ENCODE assay signal across 8 cellular contexts in the genomic region with DNA sequence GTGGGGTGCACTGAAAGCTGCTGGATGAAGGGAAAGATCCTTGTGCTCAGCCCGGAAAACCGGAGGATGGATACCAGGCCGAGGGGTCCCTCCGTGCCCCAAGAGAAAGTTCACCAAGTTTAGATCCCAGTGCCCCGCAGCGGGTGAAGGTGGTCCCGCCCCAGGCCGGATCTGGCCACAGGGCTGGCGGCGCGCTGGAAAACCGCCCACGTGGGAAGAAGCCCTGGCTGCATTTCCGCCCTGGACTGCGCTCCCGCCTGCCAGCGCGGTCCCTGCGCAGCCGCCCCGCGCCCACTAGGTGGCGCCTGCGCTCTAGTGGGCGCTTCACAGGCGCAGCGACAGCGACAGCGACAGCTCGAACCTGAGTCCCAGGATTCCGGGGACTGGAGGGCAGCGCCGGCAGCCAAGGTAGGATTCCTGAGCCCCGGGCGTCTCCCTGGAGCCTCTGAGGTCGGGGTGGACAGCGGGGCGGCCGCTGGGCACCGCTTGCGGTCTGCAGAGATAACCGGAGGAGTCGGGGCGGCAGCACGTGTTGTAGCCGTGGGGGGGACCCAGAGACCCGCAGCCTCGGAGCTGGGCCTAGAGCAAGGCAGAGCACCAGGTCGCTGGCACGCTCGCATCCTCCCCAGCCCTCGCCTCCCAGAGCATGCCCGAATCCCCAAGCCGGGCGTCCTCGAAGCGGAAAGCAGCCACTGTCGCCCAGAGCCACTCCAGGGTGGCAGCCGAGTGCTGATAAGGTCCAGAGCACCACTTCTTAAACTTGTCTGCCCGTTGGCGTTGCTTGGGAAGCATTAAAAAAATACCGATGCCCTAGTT. TPM values are rescaled to one million over a fixed set of nuclear protein-coding genes. Genes with fewer than 3 reads are reported as not detected.
A peak's percentile ranks its signal among the peaks of the same experiment; 100 is the strongest.
DNase-seq lines count a peak whose midpoint lies in the region; ATAC-seq and TF ChIP-seq lines count a peak whose summit lies in the region.

A gene with protein sequence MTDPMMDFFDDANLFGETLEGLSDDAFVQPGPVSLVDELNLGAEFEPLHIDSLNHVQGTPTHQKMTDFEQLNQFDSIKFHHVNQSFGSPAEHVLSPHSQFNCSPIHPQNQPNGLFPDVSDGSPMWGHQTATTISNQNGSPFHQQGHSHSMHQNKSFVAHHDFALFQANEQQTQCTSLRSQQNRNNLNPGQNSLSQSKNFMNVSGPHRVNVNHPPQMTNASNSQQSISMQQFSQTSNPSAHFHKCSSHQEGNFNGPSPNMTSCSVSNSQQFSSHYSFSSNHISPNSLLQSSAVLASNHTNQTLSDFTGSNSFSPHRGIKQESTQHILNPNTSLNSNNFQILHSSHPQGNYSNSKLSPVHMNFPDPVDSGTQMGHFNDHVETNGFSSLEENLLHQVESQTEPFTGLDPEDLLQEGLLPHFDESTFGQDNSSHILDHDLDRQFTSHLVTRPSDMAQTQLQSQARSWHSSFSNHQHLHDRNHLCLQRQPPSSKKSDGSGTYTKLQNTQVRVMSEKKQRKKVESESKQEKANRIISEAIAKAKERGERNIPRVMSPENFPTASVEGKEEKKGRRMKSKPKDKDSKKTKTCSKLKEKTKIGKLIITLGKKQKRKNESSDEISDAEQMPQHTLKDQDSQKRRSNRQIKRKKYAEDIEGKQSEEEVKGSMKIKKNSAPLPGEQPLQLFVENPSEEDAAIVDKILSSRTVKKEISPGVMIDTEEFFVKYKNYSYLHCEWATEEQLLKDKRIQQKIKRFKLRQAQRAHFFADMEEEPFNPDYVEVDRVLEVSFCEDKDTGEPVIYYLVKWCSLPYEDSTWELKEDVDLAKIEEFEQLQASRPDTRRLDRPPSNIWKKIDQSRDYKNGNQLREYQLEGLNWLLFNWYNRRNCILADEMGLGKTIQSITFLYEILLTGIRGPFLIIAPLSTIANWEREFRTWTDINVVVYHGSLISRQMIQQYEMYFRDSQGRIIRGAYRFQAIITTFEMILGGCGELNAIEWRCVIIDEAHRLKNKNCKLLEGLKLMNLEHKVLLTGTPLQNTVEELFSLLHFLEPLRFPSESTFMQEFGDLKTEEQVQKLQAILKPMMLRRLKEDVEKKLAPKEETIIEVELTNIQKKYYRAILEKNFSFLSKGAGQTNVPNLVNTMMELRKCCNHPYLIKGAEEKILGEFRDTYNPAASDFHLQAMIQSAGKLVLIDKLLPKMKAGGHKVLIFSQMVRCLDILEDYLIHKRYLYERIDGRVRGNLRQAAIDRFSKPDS (N-terminal part only) (plus strand): TSS at position 322 of the 816 bp plus-strand sequence. CDS start 101,099 bp downstream, outside the sequence.

- CTCF ChIA-PET in activated B cell treated with CpG ODN at 0.5 μM for 24 hours (lab: Charles Lee), result interaction anchor here (0.7 to 3.9 kb wide), 40 partner anchors 9 to 455 kb away, joined by 3 to 95 read pairs (median 5); partner anchors contain the start of gene RBL2

- H3K27ac Mint-ChIP-seq in activated B cell treated with CpG ODN at 0.5 μM for 24 hours, result peak within 1 kb of the TSS; percentile 85

- ATAC-seq in GM18907 (IDR thresholded peaks at IDR 0.05; ENCODE audit: unreplicated experiment) (peak; percentile 82), HG03175 (IDR thresholded peaks at IDR 0.05; ENCODE audit: unreplicated experiment) (peak; percentile 86), activated B cell treated with CpG ODN at 0.5 μM for 24 hours (ENCODE audit: low read depth) (peak; percentile 89)

- no peaks in the 10 kb centered on the region for H3K27me3 Mint-ChIP-seq in activated B cell treated with CpG ODN at 0.5 μM for 24 hours

- POLR2A ChIA-PET in activated B cell treated with CpG ODN at 0.5 μM for 24 hours (lab: Charles Lee), result interaction anchor here (0.6 to 2.5 kb wide), 18 partner anchors 8 to 464 kb away, joined by 3 to 25 read pairs (median 3); no protein-coding TSS in a partner anchor

- intact Hi-C loops in activated B cell treated with CpG ODN at 0.5 μM for 24 hours (cut with micrococcal nuclease), result loop anchor here (1.0 to 2.0 kb wide), 8 partner anchors 7 to 380 kb away; partner anchors contain the start of gene RBL2

- peak; percentile 91 for DNase-seq in AG08396 (ENCODE audit: low spot score)
- DNase-seq in NCI-H2227 treated with DMSO at 0.1 percent for 48 hours (lab: John Stamatoyannopoulos, UW), result peak; percentile 82
- DNase-seq in activated B cell treated with CpG ODN at 0.5 μM for 24 hours, result peak; percentile 83
- peak; percentile 84 to 91 for DNase-seq in cardiac fibroblast (ENCODE audit: low read depth in 2 of 2)
- DNase-seq in inferior parietal cortex (ENCODE audit: extremely low spot score), result peak; percentile 89
- DNase-seq in stimulated activated CD4-positive, alpha-beta T cell treated with anti-CD3 and anti-CD28 coated beads, Interleukin-12 subunit alpha, Interleukin-12 subunit beta, amount 100 ng/mL, for 24 hours (ENCODE audit: low read depth in 2 of 2), result peak; percentile 54 to 57

- H3K4me1 Mint-ChIP-seq in activated B cell treated with CpG ODN at 0.5 μM for 24 hours, result peaks cover 46% of the 10 kb centered on the region

- TF ChIP-seq CTCF in activated B cell treated with CpG ODN at 0.5 μM for 24 hours (IDR thresholded peaks at IDR 0.05) (peak; percentile 97), cardiac fibroblast (IDR thresholded peaks at IDR 0.05; ENCODE audit: low read depth, low read length) (peak; percentile 86)

- H3K9me3 Mint-ChIP-seq in activated B cell treated with CpG ODN at 0.5 μM for 24 hours, result no peaks in the 10 kb centered on the region

- H3K4me3 Mint-ChIP-seq in activated B cell treated with CpG ODN at 0.5 μM for 24 hours, result peak within 1 kb of the TSS; percentile 91

- H3K4me3 ChIP-seq in cardiac fibroblast (replicated peaks in 1 of 2; ENCODE audit: low read depth in 2 of 2, low read length in 2 of 2), result peak within 1 kb of the TSS; percentile 72 to 78

- H3K36me3 Mint-ChIP-seq in activated B cell treated with CpG ODN at 0.5 μM for 24 hours (ENCODE audit: low read depth), result no peaks in the 10 kb centered on the region

RNA-seq across cellular contexts. Expression of the gene that starts here (rescaled TPM):
- total RNA-seq in activated B cell treated with CpG ODN at 0.5 μM for 24 hours, result 65.0 and 67.4 TPM in 2 replicates

Comparison
In these comparisons a context has a peak if more than half of its experiments do, and no peak if none do; other contexts are left out.
1. Peak in every context shown above with its lines: DNase-seq, ATAC-seq and H3K4me3 ChIP-seq.